ENCODE assay signal across 23 cellular contexts in the genomic region with DNA sequence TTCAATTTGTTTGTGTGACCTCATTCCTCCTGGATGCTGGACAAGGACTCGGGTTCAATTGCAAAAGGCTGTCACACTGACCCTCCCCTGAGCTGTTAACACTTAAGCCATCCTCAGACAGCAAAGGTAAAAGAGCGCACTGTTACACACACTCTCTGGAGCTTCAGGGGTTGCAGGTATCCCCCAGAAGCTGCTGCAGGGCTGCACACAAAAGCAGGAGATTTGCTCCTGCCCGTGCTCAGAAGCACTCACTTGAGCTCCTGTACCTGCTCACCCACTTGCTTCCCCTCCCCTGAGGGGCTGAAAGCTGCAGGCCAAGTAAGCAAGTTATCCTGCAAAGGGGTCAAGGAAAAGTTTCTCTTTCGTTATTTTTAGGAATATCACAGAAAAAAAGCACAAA.
"Had no signal": no experiment of that assay in that cellular context is flagged by ENCODE, and none has a peak within 500 bp of the region (broad histone marks: within the 10 kb centered on the region; RNA-seq: fewer than 3 reads in every experiment).

No MANE protein-coding gene starts in this region.

- H3K4me1 ChIP-seq: adrenal gland had no signal

- H3K9me3 Mint-ChIP-seq: activated naive CD8-positive, alpha-beta T cell treated with anti-CD3 and anti-CD28 coated beads, Interleukin-2, amount 10 ng/mL, durations not matched to agents 7 days and 5 days had no signal

- H3K27me3 ChIP-seq: adrenal gland had no signal

- H3K4me1 Mint-ChIP-seq: activated naive CD8-positive, alpha-beta T cell treated with anti-CD3 and anti-CD28 coated beads, Interleukin-2, amount 10 ng/mL, durations not matched to agents 7 days and 5 days had no signal

- H3K27me3 Mint-ChIP-seq: activated CD8-positive, alpha-beta T cell treated with anti-CD3 and anti-CD28 coated beads for 36 hours; activated naive CD8-positive, alpha-beta T cell treated with anti-CD3 and anti-CD28 coated beads, Interleukin-2, amount 10 ng/mL, durations not matched to agents 7 days and 5 days had no signal

- H3K4me3 Mint-ChIP-seq: activated CD8-positive, alpha-beta T cell treated with anti-CD3 and anti-CD28 coated beads for 36 hours; activated naive CD8-positive, alpha-beta T cell treated with anti-CD3 and anti-CD28 coated beads, Interleukin-2, amount 10 ng/mL, durations not matched to agents 7 days and 5 days; activated T-cell treated with anti-CD3 and anti-CD28 coated beads, Interleukin-2, amount 50 U/mL, for 72 hours had no signal

- H3K9me3 ChIP-seq: adrenal gland had no signal

- DNase-seq: activated CD4-positive, alpha-beta T cell treated with anti-CD3 and anti-CD28 coated beads for 4 hours; activated CD8-positive, alpha-beta memory T cell treated with anti-CD3 and anti-CD28 coated beads, Interleukin-2, amount 50 U/mL, for 4 hours; activated CD8-positive, alpha-beta T cell treated with anti-CD3 and anti-CD28 coated beads for 36 hours; activated gamma-delta T cell treated with Interleukin-2 at 50 U/mL for 16 hours; activated naive CD4-positive, alpha-beta T cell treated with anti-CD3 and anti-CD28 coated beads, Interleukin-2, amount 50 U/mL, for 16 hours; activated naive CD8-positive, alpha-beta T cell treated with anti-CD3 and anti-CD28 coated beads, Interleukin-2, amount 10 ng/mL, durations not matched to agents 7 days and 5 days; activated T-cell treated with anti-CD3 and anti-CD28 coated beads, Interleukin-2, amount 50 U/mL, for 72 hours; adrenal gland; anterior cingulate cortex; Kasumi-1; KBM-7; NCI-H1048; NCI-H146; NCI-H187 treated with DMSO at 0.1 percent for 48 hours; NCI-H345; NCI-H510A; NCI-H526 treated with DMSO at 0.1 percent for 48 hours; NCI-H82; RPMI8226; T-helper 1 cell; WERI-Rb-1 had no signal

- H3K27ac ChIP-seq: adrenal gland, SK-N-MC, WERI-Rb-1 had no signal

- H3K36me3 ChIP-seq: adrenal gland, WERI-Rb-1 had no signal

- H3K36me3 Mint-ChIP-seq: activated naive CD8-positive, alpha-beta T cell treated with anti-CD3 and anti-CD28 coated beads, Interleukin-2, amount 10 ng/mL, durations not matched to agents 7 days and 5 days had no signal

- H3K4me3 ChIP-seq: adrenal gland, SK-N-MC had no signal

- H3K27ac Mint-ChIP-seq: activated CD8-positive, alpha-beta T cell treated with anti-CD3 and anti-CD28 coated beads for 36 hours; activated naive CD8-positive, alpha-beta T cell treated with anti-CD3 and anti-CD28 coated beads, Interleukin-2, amount 10 ng/mL, durations not matched to agents 7 days and 5 days; activated T-cell treated with anti-CD3 and anti-CD28 coated beads, Interleukin-2, amount 50 U/mL, for 72 hours; activated T-helper 2 cell treated with anti-CD3 and anti-CD28 coated beads, Interferon-gamma antibody, Interleukin-2, Interleukin-4, amounts not matched to agents 10 μg/mL and 5 μg/mL and 100 μg/mL, durations not matched to agents 14 hours and 24 hours and 36 hours had no signal
